ENCODE assay signal across 18 cellular contexts in the genomic region with DNA sequence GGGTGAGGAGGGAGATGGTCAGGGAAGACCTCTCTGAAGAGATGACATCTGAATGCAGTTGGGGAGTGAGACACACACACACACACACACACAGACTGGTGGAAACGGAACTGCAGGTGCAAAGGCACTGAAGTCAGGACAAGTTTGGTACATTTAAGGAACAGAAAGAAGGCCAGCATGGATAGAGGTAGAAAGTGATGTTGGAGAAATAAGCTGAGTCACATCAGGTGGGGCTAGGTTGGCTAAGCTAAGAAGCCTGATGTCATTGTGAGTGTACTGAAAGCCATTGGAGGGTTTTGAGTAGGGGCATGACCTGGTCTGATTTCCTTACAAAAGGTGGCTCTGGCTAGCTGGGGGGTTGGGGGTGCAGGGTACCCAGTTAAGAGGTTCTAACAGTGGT. TPM values are rescaled to one million over a fixed set of nuclear protein-coding genes. Genes with fewer than 3 reads are reported as not detected.
DNase-seq lines count a peak whose midpoint lies in the region; ATAC-seq and TF ChIP-seq lines count a peak whose summit lies in the region.
"Had no signal": no experiment of that assay in that cellular context is flagged by ENCODE, and none has a peak within 500 bp of the region (broad histone marks: within the 10 kb centered on the region; RNA-seq: fewer than 3 reads in every experiment).

No MANE protein-coding gene starts in this region.

- H3K36me3 Mint-ChIP-seq in activated CD4-positive, alpha-beta T cell treated with anti-CD3 and anti-CD28 coated beads, Interleukin-2, amount 10 ng/mL, durations not matched to agents 24 days and 14 days (ENCODE audit: low read depth): peaks cover 11% of the 10 kb centered on the region
- H3K36me3 Mint-ChIP-seq: memory B cell; natural killer cell treated with Interleukin-12 subunit alpha and Interleukin-12 subunit beta and Interleukin-15 and Interleukin-18, amount 100 ng/mL, for 72 hours had no signal

- H4K20me1 ChIP-seq in PC-9 (ENCODE audit: insufficient read depth): no peaks in the 10 kb centered on the region
- no peaks in the 10 kb centered on the region for H4K20me1 ChIP-seq in osteoblast (ENCODE audit: insufficient read depth, low read length)

- H2AK5ac ChIP-seq in mesendoderm (ENCODE audit: low read length): no peak overlapping the region

- POLR2A ChIA-PET in PC-9 (lab: Charles Lee; ENCODE audit: unreplicated experiment): interaction anchor here (0.6 to 1.0 kb wide), 3 partner anchors 24 to 59 kb away, joined by 5 to 11 read pairs (median 6); partner anchors contain the start of gene HDHD3

- no peaks in the 10 kb centered on the region for H3K27me3 Mint-ChIP-seq in activated CD4-positive, alpha-beta T cell treated with anti-CD3 and anti-CD28 coated beads, Interleukin-2, amount 10 ng/mL, durations not matched to agents 24 days and 14 days
- H3K27me3 Mint-ChIP-seq: natural killer cell treated with Interleukin-12 subunit alpha and Interleukin-12 subunit beta and Interleukin-15 and Interleukin-18, amount 100 ng/mL, for 72 hours had no signal

- peak overlapping the region; percentile 75 for H3K27ac ChIP-seq in PC-9
- H3K27ac ChIP-seq in osteoblast (ENCODE audit: low read depth, low read length): no peak overlapping the region
- H3K27ac ChIP-seq in mesendoderm (ENCODE audit: low read depth, low read length): no peak overlapping the region
- H3K27ac ChIP-seq: cardiac muscle cell, heart right ventricle, SJSA1, uterus had no signal

- H3K4me2 ChIP-seq in PC-9 (peak overlapping the region; percentile 51), osteoblast (ENCODE audit: insufficient read depth, low read length) (no peak overlapping the region), mesendoderm (ENCODE audit: low read length) (no peak overlapping the region)

- H3K79me1 ChIP-seq in mesendoderm (ENCODE audit: low read length): no peaks in the 10 kb centered on the region

- H3K27ac Mint-ChIP-seq in activated CD4-positive, alpha-beta T cell treated with anti-CD3 and anti-CD28 coated beads, Interleukin-2, amount 10 ng/mL, durations not matched to agents 24 days and 14 days: peak overlapping the region; percentile 51
- H3K27ac Mint-ChIP-seq: memory B cell; natural killer cell treated with Interleukin-12 subunit alpha and Interleukin-12 subunit beta and Interleukin-15 and Interleukin-18, amount 100 ng/mL, for 72 hours had no signal

- H3K56ac ChIP-seq in mesendoderm (ENCODE audit: low read length): no peak overlapping the region

- H3F3A ChIP-seq in PC-9 (ENCODE audit: insufficient read depth, low read depth): peaks cover 21% of the 10 kb centered on the region; the same call in 1 of the 2 replicates

- WGBS in mesendoderm (ENCODE audit: extremely low coverage, insufficient coverage, low lambda C conversion rate): no CpG with 5 or more reads among the region's 1 CpG

- H3K4me1 Mint-ChIP-seq in activated CD4-positive, alpha-beta T cell treated with anti-CD3 and anti-CD28 coated beads, Interleukin-2, amount 10 ng/mL, durations not matched to agents 24 days and 14 days: peaks cover 44% of the 10 kb centered on the region

- CTCF ChIA-PET in PC-9 (lab: Charles Lee): interaction anchor here (0.6 kb wide), 1 partner anchor 83 kb away, joined by 3 read pairs; no protein-coding TSS in a partner anchor

- no peak overlapping the region for H3K4me3 Mint-ChIP-seq in activated CD4-positive, alpha-beta T cell treated with anti-CD3 and anti-CD28 coated beads, Interleukin-2, amount 10 ng/mL, durations not matched to agents 24 days and 14 days
- H3K4me3 Mint-ChIP-seq: memory B cell; natural killer cell treated with Interleukin-12 subunit alpha and Interleukin-12 subunit beta and Interleukin-15 and Interleukin-18, amount 100 ng/mL, for 72 hours had no signal

- H3K23ac ChIP-seq in mesendoderm (ENCODE audit: low read length): no peak overlapping the region

- peaks cover 35% of the 10 kb centered on the region for H3K79me2 ChIP-seq in PC-9 (ENCODE audit: low read depth)
- no peaks in the 10 kb centered on the region for H3K79me2 ChIP-seq in osteoblast (ENCODE audit: insufficient read depth, low read length)
- H3K79me2 ChIP-seq in mesendoderm (ENCODE audit: control insufficient read depth, insufficient read depth, low read length): no peaks in the 10 kb centered on the region

- no peak overlapping the region for H3K4ac ChIP-seq in mesendoderm (ENCODE audit: low read depth, low read length)

- no peaks in the 10 kb centered on the region for H3K9me3 Mint-ChIP-seq in activated CD4-positive, alpha-beta T cell treated with anti-CD3 and anti-CD28 coated beads, Interleukin-2, amount 10 ng/mL, durations not matched to agents 24 days and 14 days
- H3K9me3 Mint-ChIP-seq: memory B cell; natural killer cell treated with Interleukin-12 subunit alpha and Interleukin-12 subunit beta and Interleukin-15 and Interleukin-18, amount 100 ng/mL, for 72 hours had no signal

- no peak overlapping the region for H3K9ac ChIP-seq in mesendoderm (ENCODE audit: low read length)

- H3K27me3 ChIP-seq in PC-9 (ENCODE audit: insufficient read depth, low read depth): no peaks in the 10 kb centered on the region
- H3K27me3 ChIP-seq in osteoblast (ENCODE audit: insufficient read depth, low read length): peaks cover 61% of the 10 kb centered on the region
- H3K27me3 ChIP-seq in mesendoderm (ENCODE audit: insufficient read depth, low read length, poor library complexity): peaks cover 10% of the 10 kb centered on the region

- no peak overlapping the region for H2BK120ac ChIP-seq in mesendoderm (ENCODE audit: low read depth, low read length)

- no peaks in the 10 kb centered on the region for H3K9me3 ChIP-seq in PC-9 (ENCODE audit: insufficient read depth, low read depth)
- H3K9me3 ChIP-seq in osteoblast (ENCODE audit: low read depth, low read length): no peaks in the 10 kb centered on the region
- H3K9me3 ChIP-seq: heart right ventricle, SJSA1, uterus had no signal

- no peak overlapping the region for H3K18ac ChIP-seq in mesendoderm (ENCODE audit: low read length)

- H4K8ac ChIP-seq in mesendoderm (ENCODE audit: low read depth, low read length): no peak overlapping the region

- no peaks in the 10 kb centered on the region for H3K9me2 ChIP-seq in PC-9 (ENCODE audit: insufficient read depth)

- no TSS peak for BruUV-seq in PC-9 (replicated peaks; lab: Mats Ljungman, UMichigan)

- H2BK15ac ChIP-seq in mesendoderm (replicated peaks; ENCODE audit: low read depth): no peak overlapping the region

- H2AFZ ChIP-seq in PC-9 (no peak overlapping the region), osteoblast (ENCODE audit: low read length) (no peak overlapping the region)

- no peak for ATAC-seq in HG03159 (IDR thresholded peaks at IDR 0.05; ENCODE audit: unreplicated experiment)
- ATAC-seq: heart right ventricle; natural killer cell treated with Interleukin-12 subunit alpha and Interleukin-12 subunit beta and Interleukin-15 and Interleukin-18, amount 100 ng/mL, for 72 hours had no signal

- peaks cover 38% of the 10 kb centered on the region for H3K4me1 ChIP-seq in PC-9 (replicated peaks; ENCODE audit: insufficient read depth)
- H3K4me1 ChIP-seq in osteoblast (ENCODE audit: insufficient read depth, low read length): no peaks in the 10 kb centered on the region
- H3K4me1 ChIP-seq in mesendoderm (ENCODE audit: control insufficient read depth, low read depth, low read length): no peaks in the 10 kb centered on the region

- no peak overlapping the region for H2BK5ac ChIP-seq in mesendoderm (ENCODE audit: low read length)

- H3K4me3 ChIP-seq in PC-9 (no peak overlapping the region), osteoblast (ENCODE audit: insufficient read depth, low read length) (no peak overlapping the region), mesendoderm (ENCODE audit: low read length) (no peak overlapping the region)
- H3K4me3 ChIP-seq: cardiac muscle cell, heart right ventricle, SJSA1, uterus had no signal

- H4K5ac ChIP-seq in mesendoderm (ENCODE audit: low read length): no peak overlapping the region

- no peak for DNase-seq in activated CD4-positive, alpha-beta T cell treated with anti-CD3 and anti-CD28 coated beads, Interleukin-2, amount 10 ng/mL, durations not matched to agents 24 days and 14 days
- no peak for DNase-seq in activated CD4-positive, alpha-beta T cell treated with anti-CD3 and anti-CD28 coated beads, Interleukin-2, amount 50 U/mL, for 48 hours
- DNase-seq in PC-9 (peak in 1 of 2 experiments; percentile 55), osteoblast (ENCODE audit: insufficient read length, low spot score, missing footprints) (peak; percentile 54), mesendoderm (no peak)
- DNase-seq: ACHN; effector CD4-positive, alpha-beta T cell; heart right ventricle; NCI-H2029 treated with DMSO at 0.1 percent for 48 hours; NCI-H510A; uterus had no signal

- TF ChIP-seq CTCF in PC-9 (conservative IDR thresholded peaks at IDR 0.05): no peak
- no peak for TF ChIP-seq CTCF in osteoblast (IDR thresholded peaks at IDR 0.05; ENCODE audit: extremely low read depth, low read depth, low read length)

- intact Hi-C loops in activated CD4-positive, alpha-beta T cell treated with anti-CD3 and anti-CD28 coated beads, Interleukin-2, amount 10 ng/mL, durations not matched to agents 24 days and 14 days (cut with micrococcal nuclease): no loop called here
- intact Hi-C loops in PC-9 (cut with micrococcal nuclease; ENCODE audit: unreplicated experiment): no loop called here

- H3K36me3 ChIP-seq in PC-9 (ENCODE audit: low read depth) (peaks cover 4% of the 10 kb centered on the region; the same call in 1 of the 2 replicates), osteoblast (ENCODE audit: insufficient read depth, low read length) (no peaks in the 10 kb centered on the region), mesendoderm (ENCODE audit: control insufficient read depth, insufficient read depth, low read length) (no peaks in the 10 kb centered on the region)
- H3K36me3 ChIP-seq: cardiac muscle cell, heart right ventricle, SJSA1, uterus had no signal

RNA-seq across cellular contexts. Expression of gene BSPRY, which starts 3.1 kb away (rescaled TPM):
- 10.5 and 10.6 TPM in 2 replicates for total RNA-seq in activated CD4-positive, alpha-beta T cell treated with anti-CD3 and anti-CD28 coated beads, Interleukin-2, amount 10 ng/mL, durations not matched to agents 24 days and 14 days
- total RNA-seq in PC-9 (2021): 28.8 and 29.3 TPM in 2 replicates
- total RNA-seq in osteoblast: not detected in 2 replicates
- 1.8 TPM for polyA plus RNA-seq in mesendoderm (2013, experiment 1 of 2)
- 1.8 TPM for polyA plus RNA-seq in mesendoderm (2013, experiment 2 of 2)
- total RNA-seq: HT1080, SJSA1 had no signal

RNA-seq across cellular contexts. Expression of gene WDR31, which starts 12.3 kb away (rescaled TPM):
- total RNA-seq in activated CD4-positive, alpha-beta T cell treated with anti-CD3 and anti-CD28 coated beads, Interleukin-2, amount 10 ng/mL, durations not matched to agents 24 days and 14 days: 2.2 and 2.7 TPM in 2 replicates
- total RNA-seq in PC-9 (2021) (11.2 and 12.9 TPM in 2 replicates), osteoblast (1.4 and 2.4 TPM in 2 replicates)
- 0.11 TPM for polyA plus RNA-seq in mesendoderm (2013, experiment 1 of 2)
- 0.14 TPM for polyA plus RNA-seq in mesendoderm (2013, experiment 2 of 2)

RNA-seq across cellular contexts. Expression of gene HDHD3, which starts 24.4 kb away (rescaled TPM):
- 16.5 and 17.8 TPM in 2 replicates for total RNA-seq in activated CD4-positive, alpha-beta T cell treated with anti-CD3 and anti-CD28 coated beads, Interleukin-2, amount 10 ng/mL, durations not matched to agents 24 days and 14 days
- total RNA-seq in PC-9 (2021) (39.5 and 44.0 TPM in 2 replicates), osteoblast (7.2 and 15.6 TPM in 2 replicates)
- 4.3 TPM for polyA plus RNA-seq in mesendoderm (2013, experiment 1 of 2)
- polyA plus RNA-seq in mesendoderm (2013, experiment 2 of 2): 4.4 TPM

RNA-seq across cellular contexts. Expression of gene ALAD, which starts 48.7 kb away (rescaled TPM):
- 23.5 and 24.9 TPM in 2 replicates for total RNA-seq in activated CD4-positive, alpha-beta T cell treated with anti-CD3 and anti-CD28 coated beads, Interleukin-2, amount 10 ng/mL, durations not matched to agents 24 days and 14 days
- total RNA-seq in PC-9 (2021) (33.3 and 42.7 TPM in 2 replicates), osteoblast (23.9 and 26.8 TPM in 2 replicates)
- polyA plus RNA-seq in mesendoderm (2013, experiment 1 of 2): 8.1 TPM
- polyA plus RNA-seq in mesendoderm (2013, experiment 2 of 2): 8.3 TPM

RNA-seq across cellular contexts. Expression of gene RNF183, which starts 49.2 kb away (rescaled TPM):
- total RNA-seq in activated CD4-positive, alpha-beta T cell treated with anti-CD3 and anti-CD28 coated beads, Interleukin-2, amount 10 ng/mL, durations not matched to agents 24 days and 14 days: 0.12 TPM in 1 of 2 replicates, not detected in the other
- total RNA-seq in PC-9 (2021): 0.92 and 2.3 TPM in 2 replicates
- total RNA-seq in osteoblast: not detected in 2 replicates
- polyA plus RNA-seq in mesendoderm (2013, experiment 1 of 2): not detected
- polyA plus RNA-seq in mesendoderm (2013, experiment 2 of 2): not detected
- total RNA-seq: HT1080; natural killer cell treated with Interleukin-12 subunit alpha and Interleukin-12 subunit beta and Interleukin-15 and Interleukin-18, amount 100 ng/mL, for 72 hours; pulmonary artery endothelial cell; SJSA1 had no signal

Comparison
In these comparisons a context has a peak if more than half of its experiments do, and no peak if none do; other contexts are left out.
1. RNA of gene BSPRY, which starts 3.1 kb away (total RNA-seq): 28.8 to 29.3 TPM in PC-9 and 10.5 to 10.6 TPM in activated CD4-positive, alpha-beta T cell treated with anti-CD3 and anti-CD28 coated beads, Interleukin-2, amount 10 ng/mL, durations not matched to agents 24 days and 14 days; not detected in osteoblast; every median in the first group is over 10 times any median in the second.